22 cellular contexts compared by ENCODE assay signal in genomic region chr1:228338521-228339051, GRCh38.
DNase-seq lines count a peak whose midpoint lies in the region; ATAC-seq, FAIRE-seq and TF ChIP-seq lines count a peak whose summit lies in the region.
"Had no signal": no experiment of that assay in that cellular context is flagged by ENCODE, and none has a peak within 500 bp of the region (broad histone marks: within the 10 kb centered on the region; RNA-seq: fewer than 3 reads in every experiment).

No MANE protein-coding gene starts in this region.

- H3K9ac ChIP-seq in HepG2 (ENCODE audit: insufficient read depth, low read depth, low read length), result no peak overlapping the region

- intact Hi-C loops in HepG2 (cut with micrococcal nuclease; ENCODE audit: unreplicated experiment), result no loop called here
- intact Hi-C loops in psoas muscle (cut with DNase I), result no loop called here

- H3K4me1 ChIP-seq in HepG2 (ENCODE audit: insufficient read depth, low read length) (no peaks in the 10 kb centered on the region), psoas muscle (no peaks in the 10 kb centered on the region)
- H3K4me1 ChIP-seq: vagina had no signal

- no peaks in the 10 kb centered on the region for H3K27me3 Mint-ChIP-seq in activated T-cell treated with anti-CD3 and anti-CD28 coated beads, Interleukin-2, amount 50 U/mL, for 4 hours (ENCODE audit: low read depth)
- H3K27me3 Mint-ChIP-seq: central memory CD8-positive, alpha-beta T cell; IgD-negative memory B cell; progenitor cell of endocrine pancreas had no signal

- no peak for FAIRE-seq in HepG2 (lab: Jason Lieb, UNC)
- FAIRE-seq: A204.1 had no signal

- H3K36me3 ChIP-seq in WERI-Rb-1 (no peaks in the 10 kb centered on the region), HepG2 (replicated peaks in 1 of 2; ENCODE audit: control insufficient read depth in 1 of 2, insufficient read depth in 2 of 2, low read length in 2 of 2) (no peaks in the 10 kb centered on the region), psoas muscle (ENCODE audit: insufficient read depth in 1 of 2, low read depth in 1 of 2) (peaks cover 4 to 98% of the 10 kb centered on the region in 2 donors)

- no peak for TF ChIP-seq POLR2A in HepG2 (IDR thresholded peaks at IDR 0.05; ENCODE audit: insufficient read depth in 1 of 2, low read depth in 2 of 2, low read length in 2 of 2)

- POLR2A ChIA-PET in HepG2 (lab: Yijun Ruan, JAX), result no interaction called here

- peak; percentile 10 for DNase-seq in activated T-cell treated with anti-CD3 and anti-CD28 coated beads, Interleukin-2, amount 50 U/mL, for 1 hour
- DNase-seq in activated T-cell treated with anti-CD3 and anti-CD28 coated beads, Interleukin-2, amount 50 U/mL, for 4 hours, result no peak
- DNase-seq in WERI-Rb-1, result peak; percentile 1
- DNase-seq in HepG2 (ENCODE audit: low spot score), result no peak
- DNase-seq in psoas muscle, result peak; percentile 31 to 62
- DNase-seq: H7; NCI-H1930; NCI-H226; stimulated activated CD4-positive, alpha-beta T cell treated with anti-CD3 and anti-CD28 coated beads, Interleukin-4, amount 100 ng/mL, for 4 hours had no signal

- H2AFZ ChIP-seq in HepG2 (ENCODE audit: low read length), result no peak overlapping the region

- H3K9me3 Mint-ChIP-seq in activated T-cell treated with anti-CD3 and anti-CD28 coated beads, Interleukin-2, amount 50 U/mL, for 4 hours, result peaks cover 1% of the 10 kb centered on the region
- H3K9me3 Mint-ChIP-seq: activated T-helper 2 cell treated with anti-CD3 and anti-CD28 coated beads, Interferon-gamma antibody, Interleukin-2, Interleukin-4, amounts not matched to agents 10 μg/mL and 5 μg/mL and 100 μg/mL, durations not matched to agents 14 hours and 24 hours and 36 hours; central memory CD8-positive, alpha-beta T cell; IgD-negative memory B cell had no signal

- no peaks in the 10 kb centered on the region for H3K79me2 ChIP-seq in HepG2 (ENCODE audit: insufficient read depth, low read length)

- no peaks in the 10 kb centered on the region for H3K4me1 Mint-ChIP-seq in activated T-cell treated with anti-CD3 and anti-CD28 coated beads, Interleukin-2, amount 50 U/mL, for 4 hours (ENCODE audit: low read depth)
- H3K4me1 Mint-ChIP-seq: central memory CD8-positive, alpha-beta T cell; IgD-negative memory B cell had no signal

- in situ Hi-C loops in HepG2 (cut with HindIII; ENCODE audit: extremely low pct_ligation_motif_present, low pct_unique_long_range_greater_than_20kb), result no loop called here

- H3K27me3 ChIP-seq in WERI-Rb-1 (ENCODE audit: insufficient read depth, low read depth, severe bottlenecking) (no peaks in the 10 kb centered on the region), HepG2 (ENCODE audit: control insufficient read depth in 1 of 2, insufficient read depth in 2 of 2, low read length in 2 of 2) (peaks cover 6 to 11% of the 10 kb centered on the region in 2 experiments; a peak in 2 of 5 replicates), psoas muscle (ENCODE audit: insufficient read depth in 3 of 3, low read length in 2 of 3) (no peaks in the 10 kb centered on the region)
- H3K27me3 ChIP-seq: vagina had no signal

- CTCF ChIA-PET in HepG2 (lab: Yijun Ruan, JAX; ENCODE audit: low intra/inter-chr PET ratio, low total read pairs), result no interaction called here

- H3K36me3 Mint-ChIP-seq in activated T-cell treated with anti-CD3 and anti-CD28 coated beads, Interleukin-2, amount 50 U/mL, for 4 hours (ENCODE audit: insufficient read depth), result peaks cover 6% of the 10 kb centered on the region

- no peaks in the 10 kb centered on the region for H4K20me1 ChIP-seq in HepG2 (ENCODE audit: insufficient read depth, low read length)

- no TSS peak for BruUV-seq in HepG2 (replicated peaks; lab: Mats Ljungman, UMichigan)

- TF ChIP-seq CTCF in WERI-Rb-1 (IDR thresholded peaks at IDR 0.05; ENCODE audit: low read depth, low read length) (no peak), HepG2 (CRISPR knock-in tag; IDR thresholded peaks at IDR 0.05) (peak; percentile 50), psoas muscle (IDR thresholded peaks at IDR 0.05) (no peak)

- H3K4me2 ChIP-seq in HepG2 (ENCODE audit: low read depth, low read length), result no peak overlapping the region
- H3K4me2 ChIP-seq: smooth muscle cell had no signal

- TF ChIP-seq EP300 in HepG2 (IDR thresholded peaks at IDR 0.05; ENCODE audit: low read depth in 2 of 2, low read length in 2 of 2), result no peak
- no peak for TF ChIP-seq EP300 in HepG2 (CRISPR knock-in tag; IDR thresholded peaks at IDR 0.05; ENCODE audit: borderline replicate concordance)

- H3K9me3 ChIP-seq in WERI-Rb-1 (ENCODE audit: severe bottlenecking) (no peaks in the 10 kb centered on the region), HepG2 (ENCODE audit: low read length) (no peaks in the 10 kb centered on the region), psoas muscle (no peaks in the 10 kb centered on the region)
- H3K9me3 ChIP-seq: vagina had no signal

- 77% methylated on average over 3 of the region's 21 CpGs for WGBS in HepG2 (ENCODE audit: low lambda C conversion rate)
- 53 to 64% (median 64%) methylated on average over 18 to 21 of the region's 21 CpGs for WGBS in psoas muscle, 3 donors

- ATAC-seq in activated T-cell treated with anti-CD3 and anti-CD28 coated beads, Interleukin-2, amount 50 U/mL, for 4 hours, result no peak
- ATAC-seq in HepG2 (no peak), psoas muscle (peak in 2 of 4 donors; percentile 3 to 9), HG02623 (IDR thresholded peaks at IDR 0.05; ENCODE audit: unreplicated experiment) (no peak), HG03354 (IDR thresholded peaks at IDR 0.05; ENCODE audit: poor library complexity, severe bottlenecking, unreplicated experiment) (no peak), HG03378 (IDR thresholded peaks at IDR 0.05; ENCODE audit: unreplicated experiment) (no peak)
- ATAC-seq: activated CD4-positive, CD25-positive, alpha-beta regulatory T cell treated with anti-CD3 and anti-CD28 coated beads, Interleukin-2, amount 50 U/mL, for 24 hours had no signal

- H3K4me3 ChIP-seq in WERI-Rb-1 (ENCODE audit: low read depth, low read length) (no peak overlapping the region), HepG2 (replicated peaks in 1 of 3; ENCODE audit: insufficient read depth in 1 of 3, low read depth in 2 of 3, low read length in 3 of 3) (no peak overlapping the region), psoas muscle (no peak overlapping the region)
- H3K4me3 ChIP-seq: SK-N-MC, smooth muscle cell, vagina had no signal

- H3K27ac ChIP-seq in WERI-Rb-1 (no peak overlapping the region), HepG2 (ENCODE audit: extremely low read length, insufficient read depth, low read length) (no peak overlapping the region), psoas muscle (peak overlapping the region; percentile 9)
- H3K27ac ChIP-seq: HL-60, SK-N-MC, vagina had no signal

- H3K4me3 Mint-ChIP-seq in activated T-cell treated with anti-CD3 and anti-CD28 coated beads, Interleukin-2, amount 50 U/mL, for 4 hours, result no peak overlapping the region
- H3K4me3 Mint-ChIP-seq: central memory CD8-positive, alpha-beta T cell; IgD-negative memory B cell had no signal

- TF ChIP-seq RAD21 in HepG2 (CRISPR knock-in tag; IDR thresholded peaks at IDR 0.05), result no peak

TF ChIP-seq in HepG2, 621 proteins besides CTCF, POLR2A, EP300 and RAD21 (continues in another document):
- TF ChIP-seq SNAPC4 (CRISPR knock-in tag; IDR thresholded peaks at IDR 0.05), result no peak
- no peak for TF ChIP-seq MAZ (IDR thresholded peaks at IDR 0.05; ENCODE audit: borderline replicate concordance, low read depth, low read length)
- TF ChIP-seq MAZ (CRISPR knock-in tag; IDR thresholded peaks at IDR 0.05; ENCODE audit: low read depth), result no peak
- TF ChIP-seq PPARG (CRISPR knock-in tag; conservative IDR thresholded peaks at IDR 0.05), result no peak
- no peak for TF ChIP-seq ATF1 (CRISPR knock-in tag; IDR thresholded peaks at IDR 0.05)
- TF ChIP-seq NR2F6 (IDR thresholded peaks at IDR 0.05), result no peak
- no peak for TF ChIP-seq NR2F6 (CRISPR knock-in tag; IDR thresholded peaks at IDR 0.05)
- TF ChIP-seq NFIC (IDR thresholded peaks at IDR 0.05; ENCODE audit: low read length), result no peak
- no peak for TF ChIP-seq RCOR2 (CRISPR knock-in tag; IDR thresholded peaks at IDR 0.05)

Comparison
In these comparisons a context has a peak if more than half of its experiments do, and no peak if none do; other contexts are left out.
1. DNase-seq: peak in activated T-cell treated with anti-CD3 and anti-CD28 coated beads, Interleukin-2, amount 50 U/mL, for 1 hour (single experiment), WERI-Rb-1 (single experiment) and psoas muscle (2 of 2); none in activated T-cell treated with anti-CD3 and anti-CD28 coated beads, Interleukin-2, amount 50 U/mL, for 4 hours (single experiment) and HepG2 (single experiment).